Comparison of ENCODE assay signal across 21 cellular contexts in genomic region chr3:4723921-4724698, GRCh38.
DNase-seq lines count a peak whose midpoint lies in the region; ATAC-seq and TF ChIP-seq lines count a peak whose summit lies in the region.
"Had no signal": no experiment of that assay in that cellular context is flagged by ENCODE, and none has a peak within 500 bp of the region (broad histone marks: within the 10 kb centered on the region; RNA-seq: fewer than 3 reads in every experiment).

No MANE protein-coding gene starts in this region.

- H4K20me1 ChIP-seq in GM23338 (replicated peaks; ENCODE audit: insufficient read depth), result no peaks in the 10 kb centered on the region

- no peaks in the 10 kb centered on the region for H3K36me3 Mint-ChIP-seq in GM23338 (ENCODE audit: low read depth)

- DNase-seq in NOMO-1 (lab: John Stamatoyannopoulos, UW; ENCODE audit: unreplicated experiment in 2 of 2) (peak; percentile 22 to 66), NOMO-1 treated with dmso at 0.1 percent for 144 hours (lab: John Stamatoyannopoulos, UW; ENCODE audit: unreplicated experiment) (no peak), left lobe of liver (ENCODE audit: low spot score) (peak; percentile 81), NCI-H2081 treated with DMSO at 0.1 percent for 48 hours (lab: John Stamatoyannopoulos, UW) (no peak), GM23338 (ENCODE audit: low spot score) (no peak)
- DNase-seq: activated CD4-positive, alpha-beta memory T cell treated with anti-CD3 and anti-CD28 coated beads for 36 hours; activated T-cell treated with anti-CD3 and anti-CD28 coated beads, Interleukin-2, amount 50 U/mL, for 48 hours; amniotic stem cell; BE2C; Caco-2; GM23248; head of caudate nucleus; lower lobe of right lung; NCI-H1930; stimulated activated naive CD8-positive, alpha-beta T cell treated with anti-CD3 and anti-CD28 coated beads, Interleukin-15, amount 100 ng/mL, for 72 hours had no signal

- no peaks in the 10 kb centered on the region for H3K9me3 Mint-ChIP-seq in GM23338
- H3K9me3 Mint-ChIP-seq: activated CD4-positive, alpha-beta memory T cell treated with anti-CD3 and anti-CD28 coated beads for 36 hours; stimulated activated naive CD8-positive, alpha-beta T cell treated with anti-CD3 and anti-CD28 coated beads, Interleukin-15, amount 100 ng/mL, for 72 hours had no signal

- TF ChIP-seq CTCF in GM23338 (conservative IDR thresholded peaks at IDR 0.05; ENCODE audit: low read depth in 2 of 2), result no peak

- H3K27ac Mint-ChIP-seq in GM23338, result no peak overlapping the region
- H3K27ac Mint-ChIP-seq: activated CD4-positive, alpha-beta memory T cell treated with anti-CD3 and anti-CD28 coated beads for 36 hours had no signal

- no peak overlapping the region for H3K4me2 ChIP-seq in GM23338
- H3K4me2 ChIP-seq: KMS-11 had no signal

- H3K4me1 Mint-ChIP-seq in GM23338, result peaks cover 29% of the 10 kb centered on the region

- H2AFZ ChIP-seq in ACC112 (ENCODE audit: low read length, unreplicated experiment) (no peak overlapping the region), GM23338 (no peak overlapping the region)
- H2AFZ ChIP-seq: GM23248 had no signal

- H3K27me3 ChIP-seq in ACC112 (ENCODE audit: insufficient read depth, low read length) (no peaks in the 10 kb centered on the region), GM23338 (ENCODE audit: insufficient read depth) (no peaks in the 10 kb centered on the region)
- H3K27me3 ChIP-seq: BE2C had no signal

- H3F3A ChIP-seq in GM23338 (replicated peaks; ENCODE audit: low read depth), result no peaks in the 10 kb centered on the region

- no peaks in the 10 kb centered on the region for H3K79me2 ChIP-seq in ACC112 (ENCODE audit: control insufficient read depth, insufficient read depth, low read length, unreplicated experiment)
- no peaks in the 10 kb centered on the region for H3K79me2 ChIP-seq in GM23338 (replicated peaks; ENCODE audit: insufficient read depth)

- no peak overlapping the region for H3K4me3 Mint-ChIP-seq in GM23338
- H3K4me3 Mint-ChIP-seq: activated CD4-positive, alpha-beta memory T cell treated with anti-CD3 and anti-CD28 coated beads for 36 hours; stimulated activated naive CD8-positive, alpha-beta T cell treated with anti-CD3 and anti-CD28 coated beads, Interleukin-15, amount 100 ng/mL, for 72 hours had no signal

- H3K27me3 Mint-ChIP-seq in GM23338 (ENCODE audit: insufficient read depth, low read depth, poor library complexity), result peaks cover 2% of the 10 kb centered on the region
- H3K27me3 Mint-ChIP-seq: activated CD4-positive, alpha-beta memory T cell treated with anti-CD3 and anti-CD28 coated beads for 36 hours; stimulated activated naive CD8-positive, alpha-beta T cell treated with anti-CD3 and anti-CD28 coated beads, Interleukin-15, amount 100 ng/mL, for 72 hours had no signal

- H3K4me1 ChIP-seq in ACC112 (ENCODE audit: control insufficient read depth, insufficient read depth, low read length, unreplicated experiment) (peaks cover 52% of the 10 kb centered on the region), GM23338 (ENCODE audit: insufficient read depth) (peaks cover 20% of the 10 kb centered on the region)
- H3K4me1 ChIP-seq: BE2C had no signal

- H3K27ac ChIP-seq in ACC112 (ENCODE audit: low read depth, low read length) (peak overlapping the region; percentile 94; the same call in 1 of the 2 replicates), angular gyrus (ENCODE audit: low read depth, low read length) (peak overlapping the region; percentile 68), GM23338 (ENCODE audit: low read depth) (no peak overlapping the region)
- H3K27ac ChIP-seq: 22Rv1, GM23248, KMS-11, lower lobe of right lung had no signal

- H3K9me2 ChIP-seq in GM23338 (ENCODE audit: insufficient read depth), result no peaks in the 10 kb centered on the region

- H3K36me3 ChIP-seq in ACC112 (ENCODE audit: insufficient read depth, low read length) (no peaks in the 10 kb centered on the region), GM23338 (ENCODE audit: insufficient read depth) (no peaks in the 10 kb centered on the region)
- H3K36me3 ChIP-seq: BE2C had no signal

- ATAC-seq in left lobe of liver (peak; percentile 56), GM21515 (IDR thresholded peaks at IDR 0.05; ENCODE audit: unreplicated experiment) (no peak), GM23338 (no peak)
- ATAC-seq: lower lobe of right lung; sciatic nerve; stimulated activated naive CD8-positive, alpha-beta T cell treated with anti-CD3 and anti-CD28 coated beads, Interleukin-15, amount 100 ng/mL, for 72 hours had no signal

- no peak overlapping the region for H3K4me3 ChIP-seq in ACC112 (ENCODE audit: low read depth, low read length)
- no peak overlapping the region for H3K4me3 ChIP-seq in GM23338
- H3K4me3 ChIP-seq: GM23248, lower lobe of right lung had no signal

TF ChIP-seq in GM23338, 12 proteins besides CTCF, POLR2A, EP300 and RAD21 (continues in another document):
- TF ChIP-seq STAT1 (IDR thresholded peaks at IDR 0.05; ENCODE audit: unreplicated experiment) (no peak), ZNF114 (CRISPR knock-in tag; IDR thresholded peaks at IDR 0.05) (no peak), POLR2AphosphoS5 (IDR thresholded peaks at IDR 0.05; ENCODE audit: low read depth) (no peak), EZH2 (IDR thresholded peaks at IDR 0.05; ENCODE audit: low read depth, unreplicated experiment) (no peak), ZNF331 (CRISPR knock-in tag; IDR thresholded peaks at IDR 0.05; ENCODE audit: low read depth) (no peak), NANOG (IDR thresholded peaks at IDR 0.05; ENCODE audit: borderline replicate concordance) (no peak), ZNF462 (CRISPR knock-in tag; IDR thresholded peaks at IDR 0.05) (no peak), JUNB (IDR thresholded peaks at IDR 0.05; ENCODE audit: unreplicated experiment) (no peak), EZH2phosphoT487 (IDR thresholded peaks at IDR 0.05; ENCODE audit: unreplicated experiment) (no peak), CREB1 (CRISPR knock-in tag; IDR thresholded peaks at IDR 0.05; ENCODE audit: low read depth) (no peak)

Comparison
In these comparisons a context has a peak if more than half of its experiments do, and no peak if none do; other contexts are left out.
1. DNase-seq: peak in NOMO-1 (2 of 2) and left lobe of liver (single experiment); none in NOMO-1 treated with dmso at 0.1 percent for 144 hours (single experiment), NCI-H2081 treated with DMSO at 0.1 percent for 48 hours (single experiment) and GM23338 (single experiment).